ENCODE assay signal across 1 cellular context in genomic region chr1:110098222-110099026, GRCh38.
TF ChIP-seq lines count a peak whose summit lies in the region.

No MANE protein-coding gene starts in this region.

TF ChIP-seq in IMR-90, 13 proteins besides CTCF, POLR2A, EP300 and RAD21:
- TF ChIP-seq MAZ (IDR thresholded peaks at IDR 0.05; ENCODE audit: borderline replicate concordance, low read depth, low read length): no peak
- no peak for TF ChIP-seq NFE2L2 (IDR thresholded peaks at IDR 0.05; ENCODE audit: low read depth, low read length)
- TF ChIP-seq USF2 (IDR thresholded peaks at IDR 0.05; ENCODE audit: low read depth, low read length): no peak
- TF ChIP-seq BHLHE40 (IDR thresholded peaks at IDR 0.05; ENCODE audit: low read depth, low read length): no peak
